ENCODE assay signal across 24 cellular contexts in the genomic region with DNA sequence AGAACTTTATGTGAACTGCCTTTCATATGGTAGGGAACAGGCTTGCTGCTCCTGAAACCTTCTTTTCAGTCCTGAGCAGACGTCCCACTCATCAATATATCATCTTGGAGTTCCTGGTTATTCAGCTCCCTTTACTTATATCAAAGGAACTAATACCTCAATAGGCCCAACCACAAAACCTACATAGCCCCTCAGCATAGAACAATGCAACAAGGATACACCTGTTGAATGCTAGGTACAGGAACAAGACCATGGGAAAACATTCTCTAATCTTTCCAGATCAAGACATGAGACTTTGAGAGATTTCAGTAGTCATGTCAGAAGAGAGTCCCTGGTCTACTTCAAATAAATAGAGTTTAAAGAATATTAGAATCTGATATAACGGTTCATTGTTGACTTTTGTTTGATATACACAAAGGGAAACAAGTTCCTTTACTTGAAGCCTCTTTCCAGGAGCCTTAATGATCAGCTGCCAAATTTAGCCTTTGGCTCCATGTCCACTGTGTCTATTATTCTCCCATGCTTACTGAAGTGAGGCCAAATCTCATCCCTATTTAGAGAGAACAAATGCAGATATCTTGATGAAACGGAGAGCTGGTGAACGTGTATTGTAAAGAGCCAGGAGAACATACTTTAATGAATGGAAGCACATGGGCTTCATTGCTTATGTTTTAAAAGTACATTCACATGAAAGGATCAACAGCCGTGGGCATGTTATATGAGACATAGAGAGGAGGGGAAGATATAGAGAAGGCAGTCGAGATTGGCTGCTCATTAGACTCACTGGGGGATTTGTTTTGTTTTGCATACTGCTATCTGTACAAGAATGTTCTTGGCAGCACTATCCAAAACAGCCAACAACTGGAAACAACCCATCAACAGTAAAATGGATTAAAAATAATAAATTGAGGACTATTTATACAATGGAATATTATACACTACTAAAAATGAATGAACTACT. TPM values are rescaled to one million over a fixed set of nuclear protein-coding genes. Genes with fewer than 3 reads are reported as not detected.
"Had no signal": no experiment of that assay in that cellular context is flagged by ENCODE, and none has a peak within 500 bp of the region (broad histone marks: within the 10 kb centered on the region; RNA-seq: fewer than 3 reads in every experiment).

No MANE protein-coding gene starts in this region.

- DNase-seq: activated B cell treated with CpG ODN at 0.5 μM for 24 hours; activated CD4-positive, alpha-beta T cell treated with anti-CD3 and anti-CD28 coated beads for 36 hours; activated CD4-positive, alpha-beta T cell treated with anti-CD3 and anti-CD28 coated beads, Interleukin-2, amount 50 U/mL, for 4 hours; activated CD8-positive, alpha-beta memory T cell treated with anti-CD3 and anti-CD28 coated beads for 24 hours; activated CD8-positive, alpha-beta memory T cell treated with anti-CD3 and anti-CD28 coated beads, Interleukin-2, amount 50 U/mL, for 4 hours; activated T-cell treated with anti-CD3 and anti-CD28 coated beads, Interleukin-2, amount 50 U/mL, for 24 hours; aorta; central memory CD4-positive, alpha-beta T cell; colonic mucosa; esophagus squamous epithelium; foreskin fibroblast; hippocampal formation; kidney glomerular epithelial cell; naive B cell; occipital lobe; posterior cingulate gyrus; spleen; stimulated activated CD4-positive, alpha-beta T cell treated with anti-CD3 and anti-CD28 coated beads, Interleukin-4, amount 100 ng/mL, for 1 hour; stimulated activated naive CD4-positive, alpha-beta T cell; T-helper 9 cell; upper lobe of right lung had no signal

- ATAC-seq: activated CD4-positive, alpha-beta T cell treated with anti-CD3 and anti-CD28 coated beads for 36 hours; activated naive CD4-positive, alpha-beta T cell treated with anti-CD3 and anti-CD28 coated beads, Interleukin-2, amount 50 U/mL, for 72 hours; activated T-helper 17 cell treated with anti-CD3 and anti-CD28 coated beads, Interleukin-2, amount 50 U/mL, for 72 hours; upper lobe of right lung had no signal

- H3K27ac ChIP-seq: colonic mucosa, esophagus squamous epithelium, spleen, upper lobe of right lung had no signal

- H3K36me3 ChIP-seq: colonic mucosa, esophagus squamous epithelium, upper lobe of right lung had no signal

- H3K4me3 ChIP-seq: colonic mucosa, esophagus squamous epithelium, spleen, upper lobe of right lung had no signal

- H3K4me1 ChIP-seq: colonic mucosa, esophagus squamous epithelium had no signal

- H3K27me3 ChIP-seq: colonic mucosa, esophagus squamous epithelium, spleen, upper lobe of right lung had no signal

- H3K9me3 ChIP-seq: colonic mucosa, esophagus squamous epithelium, spleen, upper lobe of right lung had no signal

RNA-seq across cellular contexts. Expression of gene RHOBTB1, which starts 9.5 kb away (rescaled TPM):
- total RNA-seq: T-helper 1 cell treated with Interleukin-12 subunit alpha and Interleukin-12 subunit beta and Interleukin-4 antibody, amounts not matched to agents 30 ng/mL and 1 ng/mL, for 36 hours had no signal
